13 cellular contexts compared by ENCODE assay signal in genomic region chr18:42614619-42615293, GRCh38.
DNase-seq lines count a peak whose midpoint lies in the region; ATAC-seq and TF ChIP-seq lines count a peak whose summit lies in the region.
"Had no signal": no experiment of that assay in that cellular context is flagged by ENCODE, and none has a peak within 500 bp of the region (broad histone marks: within the 10 kb centered on the region; RNA-seq: fewer than 3 reads in every experiment).

No MANE protein-coding gene starts in this region.

- no peak overlapping the region for H3K4me3 Mint-ChIP-seq in activated CD4-positive, alpha-beta memory T cell treated with anti-CD3 and anti-CD28 coated beads, Interleukin-2, amount 10 ng/mL, durations not matched to agents 7 days and 5 days
- H3K4me3 Mint-ChIP-seq: dendritic cell treated with granulocyte-macrophage colony-stimulating factor and Interleukin-4, amounts not matched to agents 40 ng/mL and 50 ng/mL, for 4 days; WTC11 had no signal

- H4K91ac ChIP-seq in neuronal stem cell (ENCODE audit: low read depth, low read length, poor library complexity), result no peak overlapping the region

- no peak overlapping the region for H2BK12ac ChIP-seq in neuronal stem cell (ENCODE audit: low read length)

- H2AFZ ChIP-seq in neuronal stem cell (ENCODE audit: low read length), result peak overlapping the region; percentile 59

- CTCF ChIA-PET in HEK293 (lab: Yijun Ruan, JAX), result no interaction called here
- CTCF ChIA-PET in activated CD4-positive, alpha-beta memory T cell treated with anti-CD3 and anti-CD28 coated beads, Interleukin-2, amount 10 ng/mL, durations not matched to agents 7 days and 5 days (lab: Charles Lee), result no interaction called here

- DNase-seq in NCI-H748 (lab: John Stamatoyannopoulos, UW; ENCODE audit: unreplicated experiment) (peak; percentile 99), globus pallidus (ENCODE audit: low spot score) (peak; percentile 89), neuronal stem cell (ENCODE audit: low spot score) (no peak), Kasumi-1 (lab: John Stamatoyannopoulos, UW) (no peak)
- DNase-seq in activated CD4-positive, alpha-beta T cell treated with anti-CD3 and anti-CD28 coated beads for 48 hours, result no peak
- no peak for DNase-seq in activated CD4-positive, alpha-beta memory T cell treated with anti-CD3 and anti-CD28 coated beads, Interleukin-2, amount 10 ng/mL, durations not matched to agents 7 days and 5 days
- DNase-seq: sigmoid colon; stimulated activated CD8-positive, alpha-beta memory T cell treated with anti-CD3 and anti-CD28 coated beads, Interleukin-4, amount 100 ng/mL, for 48 hours had no signal

- no peaks in the 10 kb centered on the region for H3K27me3 ChIP-seq in neuronal stem cell (ENCODE audit: control insufficient read depth in 3 of 3, insufficient read depth in 3 of 3, low read depth in 1 of 3, low read length in 3 of 3)
- H3K27me3 ChIP-seq: BLaER1, sigmoid colon had no signal

- no peak overlapping the region for H3K27ac Mint-ChIP-seq in activated CD4-positive, alpha-beta memory T cell treated with anti-CD3 and anti-CD28 coated beads, Interleukin-2, amount 10 ng/mL, durations not matched to agents 7 days and 5 days
- H3K27ac Mint-ChIP-seq: dendritic cell treated with granulocyte-macrophage colony-stimulating factor and Interleukin-4, amounts not matched to agents 40 ng/mL and 50 ng/mL, for 4 days; WTC11 had no signal

- H3K27ac ChIP-seq in HEK293 (ENCODE audit: extremely low read depth, low read depth, low read length), result no peak overlapping the region
- no peak overlapping the region for H3K27ac ChIP-seq in neuronal stem cell (replicated peaks; ENCODE audit: low read length)
- H3K27ac ChIP-seq: BLaER1, sigmoid colon had no signal

- ATAC-seq in HG02588 (IDR thresholded peaks at IDR 0.05; ENCODE audit: unreplicated experiment), result no peak
- ATAC-seq: WTC11 had no signal

- H3K4me3 ChIP-seq in HEK293 (ENCODE audit: low read depth, low read length) (no peak overlapping the region), neuronal stem cell (ENCODE audit: low read length in 2 of 2) (no peak overlapping the region)
- H3K4me3 ChIP-seq: BLaER1, sigmoid colon had no signal

- H2BK5ac ChIP-seq in neuronal stem cell (ENCODE audit: low read length), result no peak overlapping the region

- no peak overlapping the region for H2BK120ac ChIP-seq in neuronal stem cell (ENCODE audit: low read depth, low read length)

- H3K36me3 Mint-ChIP-seq in activated CD4-positive, alpha-beta memory T cell treated with anti-CD3 and anti-CD28 coated beads, Interleukin-2, amount 10 ng/mL, durations not matched to agents 7 days and 5 days (ENCODE audit: low read depth), result no peaks in the 10 kb centered on the region
- H3K36me3 Mint-ChIP-seq: WTC11 had no signal

- peaks cover 7% of the 10 kb centered on the region for H3K9me3 Mint-ChIP-seq in activated CD4-positive, alpha-beta memory T cell treated with anti-CD3 and anti-CD28 coated beads, Interleukin-2, amount 10 ng/mL, durations not matched to agents 7 days and 5 days
- H3K9me3 Mint-ChIP-seq: WTC11 had no signal

- no peak for TF ChIP-seq CTCF in HEK293 (tag by site-specific recombination; IDR thresholded peaks at IDR 0.05)

- H3K36me3 ChIP-seq in HEK293 (ENCODE audit: control insufficient read depth in 2 of 2, insufficient read depth in 1 of 2, low read length in 2 of 2) (no peaks in the 10 kb centered on the region), neuronal stem cell (replicated peaks in 1 of 2; ENCODE audit: control insufficient read depth in 2 of 2, insufficient read depth in 2 of 2, low read length in 2 of 2) (no peaks in the 10 kb centered on the region)
- H3K36me3 ChIP-seq: BLaER1, sigmoid colon had no signal

- no peak overlapping the region for H3K14ac ChIP-seq in neuronal stem cell (ENCODE audit: low read length)

- no peaks in the 10 kb centered on the region for H3K79me1 ChIP-seq in neuronal stem cell (ENCODE audit: low read depth, low read length)

- H2AK5ac ChIP-seq in neuronal stem cell (ENCODE audit: low read depth, low read length), result no peak overlapping the region

- no peak overlapping the region for H3K4ac ChIP-seq in neuronal stem cell (ENCODE audit: low read length)

- no peak overlapping the region for H3K9ac ChIP-seq in neuronal stem cell (ENCODE audit: low read depth, low read length, poor library complexity)
- H3K9ac ChIP-seq: BLaER1 had no signal

- H3K4me1 ChIP-seq in HEK293 (ENCODE audit: control insufficient read depth, insufficient read depth, low read length), result peaks cover 3% of the 10 kb centered on the region; the same call in 1 of the 2 replicates
- H3K4me1 ChIP-seq in neuronal stem cell (ENCODE audit: control insufficient read depth in 2 of 2, insufficient read depth in 1 of 2, low read depth in 1 of 2, low read length in 2 of 2), result peaks cover 0 to 7% of the 10 kb centered on the region in 2 donors
- H3K4me1 ChIP-seq: BLaER1, sigmoid colon had no signal

- no peak overlapping the region for H3K18ac ChIP-seq in neuronal stem cell (ENCODE audit: low read length)

- no peak overlapping the region for H3K23ac ChIP-seq in neuronal stem cell (ENCODE audit: low read depth, low read length, poor library complexity)

- no peak overlapping the region for H4K8ac ChIP-seq in neuronal stem cell (ENCODE audit: low read depth, low read length)

- WGBS in neuronal stem cell (ENCODE audit: extremely low coverage in 2 of 2, insufficient read length in 2 of 2, insufficient replicate concordance in 1 of 2), 2 donors, result no CpG with 5 or more reads among the region's 2 CpGs

- H3K4me1 Mint-ChIP-seq in activated CD4-positive, alpha-beta memory T cell treated with anti-CD3 and anti-CD28 coated beads, Interleukin-2, amount 10 ng/mL, durations not matched to agents 7 days and 5 days, result no peaks in the 10 kb centered on the region

- H3K27me3 Mint-ChIP-seq in activated CD4-positive, alpha-beta memory T cell treated with anti-CD3 and anti-CD28 coated beads, Interleukin-2, amount 10 ng/mL, durations not matched to agents 7 days and 5 days, result no peaks in the 10 kb centered on the region
- H3K27me3 Mint-ChIP-seq: dendritic cell treated with granulocyte-macrophage colony-stimulating factor and Interleukin-4, amounts not matched to agents 40 ng/mL and 50 ng/mL, for 4 days had no signal

- POLR2A ChIA-PET in HEK293 (lab: Yijun Ruan, JAX), result no interaction called here
- POLR2A ChIA-PET in activated CD4-positive, alpha-beta memory T cell treated with anti-CD3 and anti-CD28 coated beads, Interleukin-2, amount 10 ng/mL, durations not matched to agents 7 days and 5 days (lab: Charles Lee), result no interaction called here

- no peak overlapping the region for H3K4me2 ChIP-seq in neuronal stem cell (ENCODE audit: insufficient read depth, low read length, poor library complexity, severe bottlenecking)
- H3K4me2 ChIP-seq: BLaER1 had no signal

- no peaks in the 10 kb centered on the region for H3K9me3 ChIP-seq in HEK293 (ENCODE audit: control insufficient read depth, insufficient read depth, low read depth, low read length)
- no peaks in the 10 kb centered on the region for H3K9me3 ChIP-seq in neuronal stem cell (replicated peaks in 1 of 2; ENCODE audit: control insufficient read depth in 2 of 2, insufficient read depth in 1 of 2, low read depth in 1 of 2, low read length in 2 of 2)
- H3K9me3 ChIP-seq: BLaER1, sigmoid colon had no signal

- H2BK15ac ChIP-seq in neuronal stem cell (ENCODE audit: low read length), result no peak overlapping the region

TF ChIP-seq in HEK293, 187 proteins besides CTCF, POLR2A, EP300 and RAD21:
- TF ChIP-seq BCL6B (tag by site-specific recombination; IDR thresholded peaks at IDR 0.05) (0 out of 2 replicates have a peak, but pooled peaks have one; percentile 35), ATF2 (tag by site-specific recombination; IDR thresholded peaks at IDR 0.05; ENCODE audit: low read depth) (0 out of 2 replicates have a peak, but pooled peaks have one; percentile 57), ZNF548 (tag by site-specific recombination; IDR thresholded peaks at IDR 0.05) (no peak), GLI4 (tag by site-specific recombination; IDR thresholded peaks at IDR 0.05) (no peak)

Comparison
In these comparisons a context has a peak if more than half of its experiments do, and no peak if none do; other contexts are left out.
1. DNase-seq: peak in NCI-H748 (single experiment) and globus pallidus (single experiment); none in neuronal stem cell (single experiment), activated CD4-positive, alpha-beta T cell treated with anti-CD3 and anti-CD28 coated beads for 48 hours (single experiment), activated CD4-positive, alpha-beta memory T cell treated with anti-CD3 and anti-CD28 coated beads, Interleukin-2, amount 10 ng/mL, durations not matched to agents 7 days and 5 days (single experiment) and Kasumi-1 (0 of 2).